ENCODE assay signal across 8 cellular contexts in genomic region chr15:30991301-30992072, GRCh38. TPM values are rescaled to one million over a fixed set of nuclear protein-coding genes. Genes with fewer than 3 reads are reported as not detected.
DNase-seq lines count a peak whose midpoint lies in the region; ATAC-seq and TF ChIP-seq lines count a peak whose summit lies in the region.

TSS of gene MTMR10 (minus strand) at chr15:30991628. CDS start at chr15:30991506, 122 bp downstream.

- peak; percentile 74 for DNase-seq in A673 (ENCODE audit: low spot score)
- DNase-seq in NCI-H510A (lab: John Stamatoyannopoulos, UW), result peak; percentile 40
- peak; percentile 67 to 73 for DNase-seq in activated CD4-positive, alpha-beta T cell treated with anti-CD3 and anti-CD28 coated beads, Interleukin-2, amount 50 U/mL, for 48 hours
- DNase-seq in ecto neural progenitor cell (ENCODE audit: low spot score), result peak; percentile 85
- DNase-seq in lung (ENCODE audit: low spot score), result peak; percentile 75
- DNase-seq in stimulated activated CD4-positive, alpha-beta T cell treated with anti-CD3 and anti-CD28 coated beads, TNF-alpha, amount 100 ng/mL, for 24 hours (ENCODE audit: low read depth in 3 of 3), result peak; percentile 35 to 67 (median 48)

- intact Hi-C loops in A673 (cut with micrococcal nuclease; ENCODE audit: unreplicated experiment), result loop anchor here (5.0 kb wide), 2 partner anchors 41 to 89 kb away; partner anchors contain the start of gene FAN1

- CTCF ChIA-PET in A673 (lab: Charles Lee), result interaction anchor here (1.1 kb wide), 1 partner anchor 138 kb away, joined by 3 read pairs; no protein-coding TSS in a partner anchor

- H3K27me3 ChIP-seq in A673 (replicated peaks; ENCODE audit: insufficient read depth, low read depth, low read length, poor library complexity) (no peaks in the 10 kb centered on the region), lung (ENCODE audit: control insufficient read depth, insufficient read depth) (no peaks in the 10 kb centered on the region)

- POLR2A ChIA-PET in A673 (lab: Charles Lee; ENCODE audit: low non-redundant PET), result no interaction called here

- H3K9me3 ChIP-seq in A673 (ENCODE audit: low read depth, low read length, poor library complexity, severe bottlenecking) (no peaks in the 10 kb centered on the region), lung (ENCODE audit: control insufficient read depth in 2 of 2, insufficient read depth in 1 of 2, low read length in 1 of 2) (no peaks in the 10 kb centered on the region)

- peaks cover 7% of the 10 kb centered on the region for H3K4me1 ChIP-seq in A673 (ENCODE audit: insufficient read depth, low read length, poor library complexity, severe bottlenecking)
- peaks cover 3 to 19% of the 10 kb centered on the region in 2 donors for H3K4me1 ChIP-seq in lung (ENCODE audit: control insufficient read depth in 2 of 2, insufficient read depth in 2 of 2, low read length in 2 of 2)

- H3K4me3 ChIP-seq in A673 (ENCODE audit: low read depth, low read length, poor library complexity, severe bottlenecking), result peak within 1 kb of the TSS; percentile 94
- peak within 1 kb of the TSS; percentile 99 for H3K4me3 ChIP-seq in lung

- H3K27ac ChIP-seq in A673 (ENCODE audit: low read depth, low read length, poor library complexity, severe bottlenecking), result peak within 1 kb of the TSS; percentile 89
- H3K27ac ChIP-seq in lung (ENCODE audit: low read depth in 1 of 2, low read length in 1 of 2), result peak within 1 kb of the TSS; percentile 99 to 100

- TF ChIP-seq CTCF in A673 (conservative IDR thresholded peaks at IDR 0.05; ENCODE audit: low read depth, low read length), result no peak
- TF ChIP-seq CTCF in lung (IDR thresholded peaks at IDR 0.05; ENCODE audit: control extremely low read depth, extremely low read depth), result no peak

- H3K36me3 ChIP-seq in A673 (ENCODE audit: insufficient read depth, low read length, poor library complexity, severe bottlenecking) (no peaks in the 10 kb centered on the region), lung (ENCODE audit: control insufficient read depth in 2 of 2, insufficient read depth in 2 of 2, low read length in 2 of 2) (peaks cover 2 to 3% of the 10 kb centered on the region in 2 donors)

- WGBS in lung, 2 donors, result 0% methylated on average over 48 to 100 of the region's 100 CpGs

- BruUV-seq in A673 (replicated peaks; lab: Mats Ljungman, UMichigan), result no TSS peak

- ATAC-seq in GM18519 (IDR thresholded peaks at IDR 0.05; ENCODE audit: low FRiP score, unreplicated experiment) (peak; percentile 77), HG03039 (IDR thresholded peaks at IDR 0.05; ENCODE audit: unreplicated experiment) (peak; percentile 84), lung (ENCODE audit: insufficient read depth, low FRiP score) (peak; percentile 97)

RNA-seq across cellular contexts. Expression of gene MTMR10, which starts in this region (rescaled TPM):
- 15.8 and 16.0 TPM in 2 replicates for total RNA-seq in A673 (2021)
- 10 to 100 TPM; 30.3 to 52.7 TPM for total RNA-seq in lung
- 10 to 100 TPM in 1 of 2 donors, 1 to 10 TPM in 1; 9.5 to 12.6 TPM for polyA plus RNA-seq in lung

Comparison
In these comparisons a context has a peak if more than half of its experiments do, and no peak if none do; other contexts are left out.
1. Peak in every context shown above with its lines: DNase-seq, ATAC-seq, H3K4me3 ChIP-seq and H3K27ac ChIP-seq.